ENCODE assay signal across 21 cellular contexts in the genomic region with DNA sequence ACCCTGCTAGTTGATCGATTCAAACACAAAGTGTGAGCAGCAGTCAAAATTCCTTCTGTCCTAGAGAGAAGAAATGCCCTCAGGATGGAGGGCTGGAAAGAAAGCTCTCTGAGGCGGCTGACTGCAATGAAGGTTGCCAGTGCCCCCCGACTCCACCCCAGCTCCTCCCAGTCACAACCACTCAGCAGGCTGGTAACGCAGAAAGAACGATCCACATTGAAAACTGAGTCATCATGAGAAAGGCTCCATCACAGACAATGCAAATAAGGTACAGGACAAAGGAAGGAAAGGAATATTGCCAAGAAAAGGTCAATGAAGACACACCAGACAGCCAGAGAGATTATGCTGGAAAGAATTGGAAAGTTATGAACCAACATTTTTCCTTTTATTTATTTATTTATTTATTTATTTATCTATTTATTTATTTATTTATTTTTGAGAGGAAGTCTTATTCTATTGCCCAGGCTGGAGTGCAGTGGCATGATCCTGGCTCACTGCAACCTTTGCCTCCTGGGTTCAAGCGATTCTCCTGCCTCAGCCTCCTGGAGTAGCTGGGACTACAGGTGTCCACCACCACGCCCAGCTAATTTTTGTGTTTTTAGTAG. TPM values are rescaled to one million over a fixed set of nuclear protein-coding genes. Genes with fewer than 3 reads are reported as not detected.
A peak's percentile ranks its signal among the peaks of the same experiment; 100 is the strongest.
DNase-seq lines count a peak whose midpoint lies in the region; ATAC-seq, FAIRE-seq and TF ChIP-seq lines count a peak whose summit lies in the region.
"Had no signal": no experiment of that assay in that cellular context is flagged by ENCODE, and none has a peak within 500 bp of the region (broad histone marks: within the 10 kb centered on the region; RNA-seq: fewer than 3 reads in every experiment).

No MANE protein-coding gene starts in this region.

- peaks cover 10% of the 10 kb centered on the region for H3K4me1 ChIP-seq in ACC112 (ENCODE audit: control insufficient read depth, insufficient read depth, low read length, unreplicated experiment)
- H3K4me1 ChIP-seq in effector memory CD4-positive, alpha-beta T cell (ENCODE audit: control insufficient read depth, insufficient read depth, low read length, poor library complexity, severe bottlenecking): no peaks in the 10 kb centered on the region
- H3K4me1 ChIP-seq: spleen had no signal

- no peak for ATAC-seq in HG03520 (IDR thresholded peaks at IDR 0.05; ENCODE audit: unreplicated experiment)

- H3K36me3 Mint-ChIP-seq in nephron progenitor cell (ENCODE audit: low read depth): peaks cover 7% of the 10 kb centered on the region
- no peaks in the 10 kb centered on the region for H3K36me3 Mint-ChIP-seq in activated CD4-positive, alpha-beta T cell treated with anti-CD3 and anti-CD28 coated beads, Interleukin-2, amount 10 ng/mL, durations not matched to agents 7 days and 5 days (ENCODE audit: low read depth)
- no peaks in the 10 kb centered on the region for H3K36me3 Mint-ChIP-seq in activated CD4-positive, alpha-beta memory T cell treated with anti-CD3 and anti-CD28 coated beads, Interleukin-2, amount 10 ng/mL, durations not matched to agents 7 days and 5 days (ENCODE audit: low read depth)

- H3K4me1 Mint-ChIP-seq in nephron progenitor cell: peaks cover 4% of the 10 kb centered on the region
- H3K4me1 Mint-ChIP-seq in activated CD4-positive, alpha-beta T cell treated with anti-CD3 and anti-CD28 coated beads, Interleukin-2, amount 10 ng/mL, durations not matched to agents 7 days and 5 days: no peaks in the 10 kb centered on the region
- no peaks in the 10 kb centered on the region for H3K4me1 Mint-ChIP-seq in activated CD4-positive, alpha-beta memory T cell treated with anti-CD3 and anti-CD28 coated beads, Interleukin-2, amount 10 ng/mL, durations not matched to agents 7 days and 5 days

- FAIRE-seq in bronchial epithelial cell (lab: Jason Lieb, UNC): no peak
- FAIRE-seq: GM12891, K562 had no signal

- peaks cover 14% of the 10 kb centered on the region for H3K9me3 Mint-ChIP-seq in nephron progenitor cell
- no peaks in the 10 kb centered on the region for H3K9me3 Mint-ChIP-seq in activated CD4-positive, alpha-beta T cell treated with anti-CD3 and anti-CD28 coated beads, Interleukin-2, amount 10 ng/mL, durations not matched to agents 7 days and 5 days
- no peaks in the 10 kb centered on the region for H3K9me3 Mint-ChIP-seq in activated CD4-positive, alpha-beta memory T cell treated with anti-CD3 and anti-CD28 coated beads, Interleukin-2, amount 10 ng/mL, durations not matched to agents 7 days and 5 days
- H3K9me3 Mint-ChIP-seq: nephron had no signal

- H3K9me3 ChIP-seq in effector memory CD4-positive, alpha-beta T cell (ENCODE audit: control insufficient read depth, low read length): no peaks in the 10 kb centered on the region
- H3K9me3 ChIP-seq: spleen, vagina had no signal

- POLR2A ChIA-PET in activated CD4-positive, alpha-beta T cell treated with anti-CD3 and anti-CD28 coated beads, Interleukin-2, amount 10 ng/mL, durations not matched to agents 7 days and 5 days (lab: Charles Lee): no interaction called here
- POLR2A ChIA-PET in activated CD4-positive, alpha-beta memory T cell treated with anti-CD3 and anti-CD28 coated beads, Interleukin-2, amount 10 ng/mL, durations not matched to agents 7 days and 5 days (lab: Charles Lee): no interaction called here

- H3K27ac Mint-ChIP-seq in nephron progenitor cell: peak overlapping the region; percentile 15
- no peak overlapping the region for H3K27ac Mint-ChIP-seq in activated CD4-positive, alpha-beta T cell treated with anti-CD3 and anti-CD28 coated beads, Interleukin-2, amount 10 ng/mL, durations not matched to agents 7 days and 5 days
- H3K27ac Mint-ChIP-seq in activated CD4-positive, alpha-beta memory T cell treated with anti-CD3 and anti-CD28 coated beads, Interleukin-2, amount 10 ng/mL, durations not matched to agents 7 days and 5 days: no peak overlapping the region
- H3K27ac Mint-ChIP-seq: endodermal cell had no signal

- H3K4me3 Mint-ChIP-seq in nephron progenitor cell: no peak overlapping the region
- no peak overlapping the region for H3K4me3 Mint-ChIP-seq in activated CD4-positive, alpha-beta T cell treated with anti-CD3 and anti-CD28 coated beads, Interleukin-2, amount 10 ng/mL, durations not matched to agents 7 days and 5 days
- no peak overlapping the region for H3K4me3 Mint-ChIP-seq in activated CD4-positive, alpha-beta memory T cell treated with anti-CD3 and anti-CD28 coated beads, Interleukin-2, amount 10 ng/mL, durations not matched to agents 7 days and 5 days
- H3K4me3 Mint-ChIP-seq: endodermal cell, nephron had no signal

- CTCF ChIA-PET in activated CD4-positive, alpha-beta T cell treated with anti-CD3 and anti-CD28 coated beads, Interleukin-2, amount 10 ng/mL, durations not matched to agents 7 days and 5 days (lab: Charles Lee): no interaction called here
- CTCF ChIA-PET in activated CD4-positive, alpha-beta memory T cell treated with anti-CD3 and anti-CD28 coated beads, Interleukin-2, amount 10 ng/mL, durations not matched to agents 7 days and 5 days (lab: Charles Lee): interaction anchor here (1.1 to 1.3 kb wide), 2 partner anchors 143 to 173 kb away, joined by 3 to 4 read pairs; no protein-coding TSS in a partner anchor

- H3K4me3 ChIP-seq in ACC112 (ENCODE audit: low read depth, low read length) (no peak overlapping the region), bronchial epithelial cell (ENCODE audit: low read depth, low read length) (no peak overlapping the region)
- H3K4me3 ChIP-seq in effector memory CD4-positive, alpha-beta T cell (ENCODE audit: insufficient read depth, low read depth, low read length, poor library complexity, severe bottlenecking): no peak overlapping the region
- H3K4me3 ChIP-seq: K562, spleen, vagina had no signal

- H2AFZ ChIP-seq in ACC112 (ENCODE audit: low read length, unreplicated experiment): peak overlapping the region; percentile 30

- no peaks in the 10 kb centered on the region for H3K79me2 ChIP-seq in ACC112 (ENCODE audit: control insufficient read depth, insufficient read depth, low read length, unreplicated experiment)

- TF ChIP-seq CTCF in bronchial epithelial cell (IDR thresholded peaks at IDR 0.05; ENCODE audit: insufficient read depth, low read length, severe bottlenecking): no peak
- no peak for TF ChIP-seq CTCF in nephron progenitor cell (IDR thresholded peaks at IDR 0.05)

- H3K27me3 ChIP-seq in ACC112 (ENCODE audit: insufficient read depth, low read length): no peaks in the 10 kb centered on the region
- no peaks in the 10 kb centered on the region for H3K27me3 ChIP-seq in bronchial epithelial cell (ENCODE audit: control insufficient read depth, insufficient read depth, low read length)
- H3K27me3 ChIP-seq in effector memory CD4-positive, alpha-beta T cell (replicated peaks; ENCODE audit: control insufficient read depth, insufficient read depth, low read length, poor library complexity, severe bottlenecking): no peaks in the 10 kb centered on the region
- H3K27me3 ChIP-seq: spleen, vagina had no signal

- H3K27me3 Mint-ChIP-seq in nephron progenitor cell (ENCODE audit: low read depth, poor library complexity): peaks cover 7% of the 10 kb centered on the region
- H3K27me3 Mint-ChIP-seq in activated CD4-positive, alpha-beta T cell treated with anti-CD3 and anti-CD28 coated beads, Interleukin-2, amount 10 ng/mL, durations not matched to agents 7 days and 5 days: no peaks in the 10 kb centered on the region
- H3K27me3 Mint-ChIP-seq in activated CD4-positive, alpha-beta memory T cell treated with anti-CD3 and anti-CD28 coated beads, Interleukin-2, amount 10 ng/mL, durations not matched to agents 7 days and 5 days: no peaks in the 10 kb centered on the region

- no peak overlapping the region for H3K27ac ChIP-seq in ACC112 (ENCODE audit: low read depth, low read length)
- no peak overlapping the region for H3K27ac ChIP-seq in effector memory CD4-positive, alpha-beta T cell (ENCODE audit: insufficient read depth, low read length, poor library complexity, severe bottlenecking)
- H3K27ac ChIP-seq: spleen, vagina had no signal

- DNase-seq in NCI-H69 (lab: John Stamatoyannopoulos, UW) (peak; percentile 67), bronchial epithelial cell (ENCODE audit: low read depth) (peak; percentile 47), nephron progenitor cell (no peak)
- no peak for DNase-seq in effector memory CD4-positive, alpha-beta T cell
- DNase-seq in activated CD4-positive, alpha-beta T cell treated with anti-CD3 and anti-CD28 coated beads, Interleukin-2, amount 10 ng/mL, durations not matched to agents 7 days and 5 days: no peak
- no peak for DNase-seq in activated CD4-positive, alpha-beta memory T cell treated with anti-CD3 and anti-CD28 coated beads, Interleukin-2, amount 10 ng/mL, durations not matched to agents 7 days and 5 days
- DNase-seq: activated CD4-positive, alpha-beta T cell treated with anti-CD3 and anti-CD28 coated beads, Interleukin-2, amount 50 U/mL, for 48 hours; activated naive CD4-positive, alpha-beta T cell; amniotic stem cell; endodermal cell; hypothalamus; kidney glomerular epithelial cell; NCI-H187; Right ventricle myocardium superior; spleen had no signal

- no peaks in the 10 kb centered on the region for H3K36me3 ChIP-seq in ACC112 (ENCODE audit: insufficient read depth, low read length)
- H3K36me3 ChIP-seq in bronchial epithelial cell (ENCODE audit: control insufficient read depth, insufficient read depth, low read length): no peaks in the 10 kb centered on the region
- no peaks in the 10 kb centered on the region for H3K36me3 ChIP-seq in effector memory CD4-positive, alpha-beta T cell (ENCODE audit: control insufficient read depth, insufficient read depth, low read length)
- H3K36me3 ChIP-seq: spleen, vagina had no signal

RNA-seq across cellular contexts. Expression of gene VGLL4, which starts 17.4 kb away (rescaled TPM):
- total RNA-seq in bronchial epithelial cell: 32.6 and 36.6 TPM in 2 replicates
- 10 to 100 TPM; 34.2 to 35.5 TPM for total RNA-seq in activated CD4-positive, alpha-beta T cell treated with anti-CD3 and anti-CD28 coated beads, Interleukin-2, amount 10 ng/mL, durations not matched to agents 7 days and 5 days
- 10 to 100 TPM; 47.8 to 49.2 TPM for total RNA-seq in activated CD4-positive, alpha-beta memory T cell treated with anti-CD3 and anti-CD28 coated beads, Interleukin-2, amount 10 ng/mL, durations not matched to agents 7 days and 5 days

Comparison
In these comparisons a context has a peak if more than half of its experiments do, and no peak if none do; other contexts are left out.
1. DNase-seq: peak in NCI-H69 (single experiment) and bronchial epithelial cell (single experiment); none in nephron progenitor cell (single experiment), effector memory CD4-positive, alpha-beta T cell (0 of 3), activated CD4-positive, alpha-beta T cell treated with anti-CD3 and anti-CD28 coated beads, Interleukin-2, amount 10 ng/mL, durations not matched to agents 7 days and 5 days (single experiment) and activated CD4-positive, alpha-beta memory T cell treated with anti-CD3 and anti-CD28 coated beads, Interleukin-2, amount 10 ng/mL, durations not matched to agents 7 days and 5 days (single experiment).